In genomic region chr5:180208435-180209081, GRCh38 we compare ENCODE assay signal across 8 cellular contexts. TPM values are rescaled to one million over a fixed set of nuclear protein-coding genes. Genes with fewer than 3 reads are reported as not detected.
DNase-seq lines count a peak whose midpoint lies in the region; TF ChIP-seq lines count a peak whose summit lies in the region.

No MANE protein-coding gene starts in this region.

- in situ Hi-C loops in GM23248 (cut with MboI), result no loop called here

- H3K9me2 ChIP-seq in GM23248 (ENCODE audit: insufficient read depth), result no peaks in the 10 kb centered on the region

- H3K27ac Mint-ChIP-seq in neural progenitor cell, result peak overlapping the region; percentile 72

- H3F3A ChIP-seq in GM23248 (ENCODE audit: insufficient read depth) (no peaks in the 10 kb centered on the region), neural progenitor cell (ENCODE audit: low read depth) (peaks cover 7% of the 10 kb centered on the region)

- 3 to 5% methylated on average over 21 to 63 of the region's 65 CpGs for WGBS in GM23248 (ENCODE audit: low coverage in 1 of 2, low lambda C conversion rate in 2 of 2, missing lambda C conversion rate in 2 of 2), 2 experiments

- no peaks in the 10 kb centered on the region for H3K9me3 ChIP-seq in GM23248 (ENCODE audit: low read depth)
- H3K9me3 ChIP-seq in SJCRH30 (replicated peaks), result no peaks in the 10 kb centered on the region
- H3K9me3 ChIP-seq in endocrine pancreas (ENCODE audit: control insufficient read depth, low read length), result no peaks in the 10 kb centered on the region
- H3K9me3 ChIP-seq in neural progenitor cell (ENCODE audit: low read depth), result no peaks in the 10 kb centered on the region
- no peaks in the 10 kb centered on the region for H3K9me3 ChIP-seq in effector memory CD4-positive, alpha-beta T cell (ENCODE audit: control insufficient read depth, low read length)

- H3K79me2 ChIP-seq in GM23248 (ENCODE audit: insufficient read depth) (no peaks in the 10 kb centered on the region), neural progenitor cell (ENCODE audit: low read depth) (no peaks in the 10 kb centered on the region)

- H3K4me1 Mint-ChIP-seq in neural progenitor cell, result peaks cover 8% of the 10 kb centered on the region

- H3K9ac ChIP-seq in GM23248 (no peak overlapping the region), endocrine pancreas (ENCODE audit: control insufficient read depth, insufficient read depth, low read length) (peak overlapping the region; percentile 19), neural progenitor cell (no peak overlapping the region)

- peaks cover 14% of the 10 kb centered on the region for H3K27me3 ChIP-seq in GM23248 (replicated peaks; ENCODE audit: insufficient read depth)
- peaks cover 3% of the 10 kb centered on the region; the same call in 1 of the 2 replicates for H3K27me3 ChIP-seq in SJCRH30
- peaks cover 5% of the 10 kb centered on the region for H3K27me3 ChIP-seq in endocrine pancreas (ENCODE audit: control insufficient read depth, insufficient read depth, low read length)
- H3K27me3 ChIP-seq in neural progenitor cell, result peaks cover 35% of the 10 kb centered on the region
- peaks cover 15% of the 10 kb centered on the region for H3K27me3 ChIP-seq in effector memory CD4-positive, alpha-beta T cell (replicated peaks; ENCODE audit: control insufficient read depth, insufficient read depth, low read length, poor library complexity, severe bottlenecking)

- no peak for TF ChIP-seq CTCF in neural progenitor cell (IDR thresholded peaks at IDR 0.05)

- no peaks in the 10 kb centered on the region for H3K4me1 ChIP-seq in GM23248 (ENCODE audit: insufficient read depth)
- no peaks in the 10 kb centered on the region for H3K4me1 ChIP-seq in SJCRH30
- no peaks in the 10 kb centered on the region for H3K4me1 ChIP-seq in endocrine pancreas (ENCODE audit: control insufficient read depth, insufficient read depth, low read length)
- H3K4me1 ChIP-seq in neural progenitor cell, result no peaks in the 10 kb centered on the region
- peaks cover 2% of the 10 kb centered on the region for H3K4me1 ChIP-seq in effector memory CD4-positive, alpha-beta T cell (ENCODE audit: control insufficient read depth, insufficient read depth, low read length, poor library complexity, severe bottlenecking)

- H4K20me1 ChIP-seq in GM23248 (ENCODE audit: insufficient read depth) (no peaks in the 10 kb centered on the region), neural progenitor cell (ENCODE audit: low read depth) (no peaks in the 10 kb centered on the region)

- no peaks in the 10 kb centered on the region for H3K36me3 ChIP-seq in GM23248 (ENCODE audit: low read depth)
- H3K36me3 ChIP-seq in SJCRH30, result no peaks in the 10 kb centered on the region
- H3K36me3 ChIP-seq in endocrine pancreas (ENCODE audit: control insufficient read depth, insufficient read depth, low read length), result no peaks in the 10 kb centered on the region
- no peaks in the 10 kb centered on the region for H3K36me3 ChIP-seq in neural progenitor cell
- no peaks in the 10 kb centered on the region for H3K36me3 ChIP-seq in effector memory CD4-positive, alpha-beta T cell (ENCODE audit: control insufficient read depth, insufficient read depth, low read length)

- peaks cover 8% of the 10 kb centered on the region for H3K27me3 Mint-ChIP-seq in neural progenitor cell (ENCODE audit: insufficient read depth, low read depth)

- no peak overlapping the region for H3K4me2 ChIP-seq in GM23248 (ENCODE audit: unreplicated experiment)
- H3K4me2 ChIP-seq in neural progenitor cell, result peak overlapping the region; percentile 84

- peak overlapping the region; percentile 80 for H3K4me3 Mint-ChIP-seq in neural progenitor cell

- H3K4me3 ChIP-seq in GM23248 (peak overlapping the region; percentile 43), SJCRH30 (peak overlapping the region; percentile 28; the same call in 1 of the 2 replicates), endocrine pancreas (ENCODE audit: control insufficient read depth, insufficient read depth, low read length) (no peak overlapping the region), neural progenitor cell (peak overlapping the region; percentile 54)
- H3K4me3 ChIP-seq in effector memory CD4-positive, alpha-beta T cell (ENCODE audit: insufficient read depth, low read depth, low read length, poor library complexity, severe bottlenecking), result no peak overlapping the region

- H3K27ac ChIP-seq in GM23248, result no peak overlapping the region
- H3K27ac ChIP-seq in SJCRH30, result no peak overlapping the region
- H3K27ac ChIP-seq in neural progenitor cell, result no peak overlapping the region
- H3K27ac ChIP-seq in effector memory CD4-positive, alpha-beta T cell (ENCODE audit: insufficient read depth, low read length, poor library complexity, severe bottlenecking), result no peak overlapping the region

- H2AFZ ChIP-seq in GM23248, result no peak overlapping the region
- peak overlapping the region; percentile 95 for H2AFZ ChIP-seq in neural progenitor cell (replicated peaks)

- H3K9me3 Mint-ChIP-seq in neural progenitor cell, result no peaks in the 10 kb centered on the region

- H3K36me3 Mint-ChIP-seq in neural progenitor cell, result no peaks in the 10 kb centered on the region

- peak; percentile 13 for DNase-seq in DMS114 treated with DMSO at 0.1 percent for 48 hours (lab: John Stamatoyannopoulos, UW; ENCODE audit: unreplicated experiment)
- peak; percentile 16 for DNase-seq in GM23248
- DNase-seq in SJCRH30, result no peak
- peak; percentile 76 for DNase-seq in neural progenitor cell (ENCODE audit: low spot score)
- DNase-seq in NCI-H774 (lab: John Stamatoyannopoulos, UW), result no peak
- no peak for DNase-seq in effector memory CD4-positive, alpha-beta T cell
- DNase-seq in KG1 (lab: John Stamatoyannopoulos, UW), result no peak

RNA-seq across cellular contexts. Expression of gene RASGEF1C, which starts 0.5 kb away (rescaled TPM):
- not detected in 2 replicates for total RNA-seq in GM23248 (2014; rRNA removed; shearing (Covaris generic))
- polyA plus RNA-seq in GM23248 (2016; fragmentation: Nextera tagmentation; extraction: Ambion mirVana), result not detected in 2 replicates
- total RNA-seq in SJCRH30 (2014; rRNA removed; shearing (Covaris generic)), result not detected in 2 replicates
- total RNA-seq in neural progenitor cell (ENCODE audit: low replicate concordance), result 0.26 and 1.7 TPM in 2 replicates

Comparison
In these comparisons a context has a peak if more than half of its experiments do, and no peak if none do; other contexts are left out.
1. DNase-seq: peak in DMS114 treated with DMSO at 0.1 percent for 48 hours (single experiment), GM23248 (single experiment) and neural progenitor cell (single experiment); none in SJCRH30 (0 of 2), NCI-H774 (single experiment), effector memory CD4-positive, alpha-beta T cell (0 of 3) and KG1 (single experiment).
2. H3K4me3 ChIP-seq: peak in GM23248 (single experiment), SJCRH30 (single experiment) and neural progenitor cell (single experiment); none in endocrine pancreas (single experiment) and effector memory CD4-positive, alpha-beta T cell (single experiment).